ENCODE assay signal across 25 cellular contexts in genomic region chr4:109861941-109862340, GRCh38. TPM values are rescaled to one million over a fixed set of nuclear protein-coding genes. Genes with fewer than 3 reads are reported as not detected.
"Had no signal": no experiment of that assay in that cellular context is flagged by ENCODE, and none has a peak within 500 bp of the region (broad histone marks: within the 10 kb centered on the region; RNA-seq: fewer than 3 reads in every experiment).

No MANE protein-coding gene starts in this region.

- H3K4me1 ChIP-seq: stomach, suprapubic skin, testis, thyroid gland, tibial artery, tibial nerve, transverse colon, upper lobe of left lung, upper lobe of right lung, uterus, vagina had no signal

- H3K36me3 ChIP-seq: stomach, suprapubic skin, thoracic aorta, thyroid gland, tibial artery, transverse colon, upper lobe of left lung, upper lobe of right lung, uterus, vagina had no signal

- DNase-seq: stimulated activated CD4-positive, alpha-beta T cell treated with anti-CD3 and anti-CD28 coated beads, Interleukin-2, amount 100 ng/mL, for 48 hours; stimulated activated CD4-positive, alpha-beta T cell treated with anti-CD3 and anti-CD28 coated beads, Interleukin-4, amount 100 ng/mL, for 1 hour; stimulated activated CD4-positive, alpha-beta T cell treated with anti-CD3 and anti-CD28 coated beads, Interleukin-4, amount 100 ng/mL, for 24 hours; stimulated activated CD4-positive, alpha-beta T cell treated with anti-CD3 and anti-CD28 coated beads, Interleukin-4, amount 100 ng/mL, for 4 hours; stimulated activated CD8-positive, alpha-beta memory T cell treated with anti-CD3 and anti-CD28 coated beads, Interleukin-4, amount 100 ng/mL, for 48 hours; stimulated activated naive B cell treated with anti-CD40 and anti-IgM and Interleukin-4, amounts not matched to agents 10 μg/mL and 1 μg/mL and 100 μg/mL, for 72 hours; stimulated activated naive CD4-positive, alpha-beta T cell; stimulated activated naive CD4-positive, alpha-beta T cell treated with Interleukin-2 at 50 U/mL for 16 hours; stimulated activated naive CD8-positive, alpha-beta T cell treated with anti-CD3 and anti-CD28 coated beads, Interleukin-15, amount 100 ng/mL, for 72 hours; stimulated activated naive CD8-positive, alpha-beta T cell treated with anti-CD3 and anti-CD28 coated beads, Interleukin-15, Interleukin-2, amounts not matched to agents 100 U/mL and 50 U/mL, for 24 hours; stomach; substantia nigra; testis; thyroid gland; tibial artery; transverse colon; trophoblast cell; upper lobe of left lung; upper lobe of right lung; uterus had no signal

- H3K27me3 ChIP-seq: stomach, suprapubic skin, testis, thyroid gland, tibial artery, tibial nerve, transverse colon, upper lobe of left lung, upper lobe of right lung, uterus, vagina had no signal

- H3K4me3 ChIP-seq: stomach, suprapubic skin, testis, thoracic aorta, thyroid gland, tibial artery, tibial nerve, transverse colon, upper lobe of left lung, upper lobe of right lung, uterus, vagina had no signal

- H3K9me3 ChIP-seq: testis, thoracic aorta, thyroid gland, upper lobe of right lung, uterus, vagina had no signal

RNA-seq across cellular contexts. Expression of gene LRIT3, which starts 14.0 kb away (rescaled TPM):
- total RNA-seq: vagina had no signal

RNA-seq across cellular contexts. Expression of gene RRH, which starts 34.2 kb away (rescaled TPM):
- total RNA-seq: transverse colon, upper lobe of right lung, vagina had no signal

RNA-seq across cellular contexts. Expression of gene EGF, which starts 50.7 kb away (rescaled TPM):
- total RNA-seq: subcutaneous adipose tissue, thoracic aorta had no signal
